ENCODE assay signal across 7 cellular contexts in genomic region chr22:29205598-29206371, GRCh38. TPM values are rescaled to one million over a fixed set of nuclear protein-coding genes. Genes with fewer than 3 reads are reported as not detected.
DNase-seq lines count a peak whose midpoint lies in the region; ATAC-seq, FAIRE-seq and TF ChIP-seq lines count a peak whose summit lies in the region.

Gene EMID1 (plus strand): TSS chr22:29205896. CDS start chr22:29206039, 143 bp downstream.

- H3K9ac ChIP-seq in HUES48 (ENCODE audit: low read depth, low read length) (peak within 1 kb of the TSS; percentile 50; the same call in 1 of the 2 replicates), iPS-18a (ENCODE audit: low read length) (peak within 1 kb of the TSS; percentile 22)

- H3K27ac ChIP-seq in HUES48 (ENCODE audit: low read depth, low read length) (no peak within 1 kb of the TSS), adrenal gland (peak within 1 kb of the TSS in 2 of 5 donors; percentile 17 to 70), iPS-18a (ENCODE audit: low read length) (no peak within 1 kb of the TSS), small intestine (ENCODE audit: low read depth in 1 of 2, low read length in 1 of 2) (peak within 1 kb of the TSS in 1 of 2 donors; percentile 36)

- peak; percentile 23 for DNase-seq in ELR (ENCODE audit: low read depth)
- DNase-seq in adrenal gland = peak in 4 of 7 donors; percentile 46 to 62 (median 58)
- DNase-seq in small intestine = peak; percentile 20
- DNase-seq in NCI-H1092 treated with DMSO at 0.1 percent for 48 hours (lab: John Stamatoyannopoulos, UW) = no peak

- FAIRE-seq in small intestine (lab: Jason Lieb, UNC) = no peak

- WGBS in adrenal gland, 4 donors = 0 to 3% (median 1%) methylated on average over 3 to 74 of the region's 90 CpGs
- 1 to 3% (median 2%) methylated on average over 37 to 90 of the region's 90 CpGs for WGBS in small intestine, 3 donors

- peaks cover 13% of the 10 kb centered on the region; the same call in 1 of the 2 replicates for H3K4me1 ChIP-seq in HUES48 (ENCODE audit: control insufficient read depth, insufficient read depth, low read length)
- peaks cover 3 to 26% of the 10 kb centered on the region in 2 donors for H3K4me1 ChIP-seq in adrenal gland (replicated peaks in 1 of 2)
- peaks cover 13% of the 10 kb centered on the region for H3K4me1 ChIP-seq in iPS-18a (ENCODE audit: control insufficient read depth, low read depth, low read length)
- H3K4me1 ChIP-seq in small intestine (ENCODE audit: control insufficient read depth in 2 of 2, insufficient read depth in 1 of 2, low read depth in 1 of 2, low read length in 1 of 2) = peaks cover 0 to 3% of the 10 kb centered on the region in 2 donors

- TF ChIP-seq CTCF in adrenal gland (IDR thresholded peaks at IDR 0.05) = peak in 2 of 6 experiments; percentile 13 to 34

- no peak for TF ChIP-seq POLR2A in adrenal gland (IDR thresholded peaks at IDR 0.05)

- H3K4me3 ChIP-seq in HUES48 (ENCODE audit: low read depth, low read length) (peak within 1 kb of the TSS; percentile 82), adrenal gland (peak within 1 kb of the TSS in 3 of 4 donors; percentile 27 to 90 (median 56)), iPS-18a (ENCODE audit: low read length) (peak within 1 kb of the TSS; percentile 61), small intestine (ENCODE audit: low read depth in 1 of 2, low read length in 2 of 2) (peak within 1 kb of the TSS in 1 of 2 donors; percentile 49)

- intact Hi-C loops in adrenal gland (cut with DNase I) = loop anchor here in 1 of 2 donors (5.0 kb wide), 1 partner anchor 37 kb away; no protein-coding TSS in a partner anchor

- peaks cover 5% of the 10 kb centered on the region; the same call in 1 of the 2 replicates for H3K27me3 ChIP-seq in HUES48 (ENCODE audit: control insufficient read depth, insufficient read depth, low read length)
- H3K27me3 ChIP-seq in adrenal gland = no peaks in the 10 kb centered on the region
- peaks cover 16% of the 10 kb centered on the region for H3K27me3 ChIP-seq in iPS-18a (ENCODE audit: control insufficient read depth, insufficient read depth, low read length)
- no peaks in the 10 kb centered on the region for H3K27me3 ChIP-seq in small intestine (ENCODE audit: control insufficient read depth in 2 of 2, insufficient read depth in 2 of 2, low read length in 2 of 2)

- H3K9me3 ChIP-seq in HUES48 (ENCODE audit: control insufficient read depth, insufficient read depth, low read length) = no peaks in the 10 kb centered on the region
- H3K9me3 ChIP-seq in adrenal gland (replicated peaks in 1 of 3) = no peaks in the 10 kb centered on the region
- H3K9me3 ChIP-seq in iPS-18a (ENCODE audit: control insufficient read depth, low read depth, low read length) = no peaks in the 10 kb centered on the region
- no peaks in the 10 kb centered on the region for H3K9me3 ChIP-seq in small intestine (ENCODE audit: control insufficient read depth, low read depth)

- no peak for ATAC-seq in GM19351 (IDR thresholded peaks at IDR 0.05; ENCODE audit: unreplicated experiment)

- H3K36me3 ChIP-seq in HUES48 (ENCODE audit: control insufficient read depth, insufficient read depth, low read length) (no peaks in the 10 kb centered on the region), adrenal gland (replicated peaks in 1 of 2) (no peaks in the 10 kb centered on the region), iPS-18a (ENCODE audit: control insufficient read depth, low read depth, low read length) (no peaks in the 10 kb centered on the region), small intestine (ENCODE audit: control insufficient read depth in 2 of 2, insufficient read depth in 2 of 2, low read length in 2 of 2) (no peaks in the 10 kb centered on the region)

RNA-seq across cellular contexts. Expression of gene EMID1, which starts in this region (rescaled TPM):
- total RNA-seq in adrenal gland = 10 to 100 TPM; 12.7 to 70.9 (median 43.6) TPM
- polyA plus RNA-seq in adrenal gland (10 to 100 TPM in 2 of 3 donors, 1 to 10 TPM in 1; 2.5 to 36.9 (median 35.2) TPM), small intestine (1 to 10 TPM in 2 of 3 donors, not detected in 1; 2.7 to 4.7 TPM)
